Comparison of ENCODE assay signal across 12 cellular contexts in the genomic region with DNA sequence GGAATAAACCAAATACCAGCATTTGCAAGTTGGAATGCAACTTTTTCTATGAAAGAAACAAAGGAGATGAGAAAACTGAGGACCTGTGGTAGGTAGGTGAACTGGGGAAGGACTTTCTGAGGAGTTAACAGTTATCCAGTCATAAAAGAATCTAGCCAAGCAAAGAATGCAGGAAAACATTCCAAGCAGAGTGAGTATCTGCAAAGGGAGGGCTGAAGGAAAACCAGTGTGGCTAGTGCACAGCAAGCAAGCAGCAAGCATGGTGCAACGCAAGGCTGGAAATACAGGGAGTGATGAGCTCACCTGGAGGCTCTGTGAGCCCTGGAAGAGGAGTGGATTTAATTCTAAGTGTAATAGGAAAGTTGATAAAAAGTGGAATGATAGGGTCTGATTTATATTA. TPM values are rescaled to one million over a fixed set of nuclear protein-coding genes. Genes with fewer than 3 reads are reported as not detected.
DNase-seq lines count a peak whose midpoint lies in the region; ATAC-seq and TF ChIP-seq lines count a peak whose summit lies in the region.
"Had no signal": no experiment of that assay in that cellular context is flagged by ENCODE, and none has a peak within 500 bp of the region (broad histone marks: within the 10 kb centered on the region; RNA-seq: fewer than 3 reads in every experiment).

No MANE protein-coding gene starts in this region.

- no peak for TF ChIP-seq CTCF in Caco-2 (IDR thresholded peaks at IDR 0.05; ENCODE audit: insufficient read depth in 1 of 2, low read depth in 1 of 2, low read length in 1 of 2, severe bottlenecking in 1 of 2, unreplicated experiment in 1 of 2)
- TF ChIP-seq CTCF in endodermal cell (conservative IDR thresholded peaks at IDR 0.05) = no peak
- TF ChIP-seq CTCF in transverse colon (IDR thresholded peaks at IDR 0.05) = no peak

- in situ Hi-C loops in transverse colon (cut with MboI; ENCODE audit: low pct_ligation_motif_present in 1 of 4, low pct_unique_long_range_greater_than_20kb in 1 of 4, low sequenced_read_pairs in 3 of 4) = loop anchor here in 1 of 4 donors (25.0 kb wide), 1 partner anchor 462 kb away; no protein-coding TSS in a partner anchor

- no peaks in the 10 kb centered on the region for H3K36me3 ChIP-seq in Caco-2 (ENCODE audit: control insufficient read depth, insufficient read depth, low read length)
- H3K36me3 ChIP-seq in MG63 = no peaks in the 10 kb centered on the region; the same call in 1 of the 2 replicates
- H3K36me3 ChIP-seq in endodermal cell (ENCODE audit: control insufficient read depth, insufficient read depth, low read length) = no peaks in the 10 kb centered on the region
- H3K36me3 ChIP-seq in transverse colon = no peaks in the 10 kb centered on the region

- H3K4me3 Mint-ChIP-seq in Caco-2 (ENCODE audit: unreplicated experiment) = no peak overlapping the region
- H3K4me3 Mint-ChIP-seq in endodermal cell = no peak overlapping the region
- H3K4me3 Mint-ChIP-seq: activated naive CD8-positive, alpha-beta T cell treated with anti-CD3 and anti-CD28 coated beads, Interleukin-2, amount 50 U/mL, for 24 hours had no signal

- CTCF ChIA-PET in Caco-2 (lab: Charles Lee) = interaction anchor here (0.6 to 1.3 kb wide), 3 partner anchors 21 to 186 kb away, joined by 3 to 8 read pairs (median 4); no protein-coding TSS in a partner anchor

- BruUV-seq in Caco-2 (replicated peaks; lab: Mats Ljungman, UMichigan) = no TSS peak

- H3K4me1 ChIP-seq in Caco-2 (peaks cover 31% of the 10 kb centered on the region), endodermal cell (ENCODE audit: control insufficient read depth, insufficient read depth, low read length) (no peaks in the 10 kb centered on the region), transverse colon (no peaks in the 10 kb centered on the region)

- peaks cover 14% of the 10 kb centered on the region for H3K4me1 Mint-ChIP-seq in Caco-2 (ENCODE audit: low read depth, unreplicated experiment)
- no peaks in the 10 kb centered on the region for H3K4me1 Mint-ChIP-seq in endodermal cell

- H3K27me3 Mint-ChIP-seq in Caco-2 (ENCODE audit: insufficient read depth, unreplicated experiment) = no peaks in the 10 kb centered on the region
- no peaks in the 10 kb centered on the region for H3K27me3 Mint-ChIP-seq in endodermal cell (ENCODE audit: insufficient read depth)
- H3K27me3 Mint-ChIP-seq: activated naive CD8-positive, alpha-beta T cell treated with anti-CD3 and anti-CD28 coated beads, Interleukin-2, amount 50 U/mL, for 24 hours had no signal

- no peak for TF ChIP-seq POLR2A in transverse colon (IDR thresholded peaks at IDR 0.05)

- H3K9ac ChIP-seq in endodermal cell (ENCODE audit: extremely low read depth, low read length, poor library complexity, severe bottlenecking) = no peak overlapping the region

- H3K27ac Mint-ChIP-seq in Caco-2 (ENCODE audit: unreplicated experiment) (peak overlapping the region; percentile 84), endodermal cell (no peak overlapping the region)
- H3K27ac Mint-ChIP-seq: activated naive CD8-positive, alpha-beta T cell treated with anti-CD3 and anti-CD28 coated beads, Interleukin-2, amount 50 U/mL, for 24 hours had no signal

- H3K27me3 ChIP-seq in Caco-2 (replicated peaks; ENCODE audit: control insufficient read depth, insufficient read depth, low read length) = no peaks in the 10 kb centered on the region
- H3K27me3 ChIP-seq in MG63 = no peaks in the 10 kb centered on the region
- no peaks in the 10 kb centered on the region for H3K27me3 ChIP-seq in endodermal cell (ENCODE audit: control insufficient read depth, insufficient read depth, low read length, poor library complexity, severe bottlenecking)
- H3K27me3 ChIP-seq in transverse colon = no peaks in the 10 kb centered on the region

- H3K27ac ChIP-seq in endodermal cell (ENCODE audit: low read depth, low read length) (no peak overlapping the region), transverse colon (no peak overlapping the region)
- H3K27ac ChIP-seq: C4-2B had no signal

- no peaks in the 10 kb centered on the region for H3K9me3 ChIP-seq in Caco-2
- no peaks in the 10 kb centered on the region for H3K9me3 ChIP-seq in MG63
- no peaks in the 10 kb centered on the region for H3K9me3 ChIP-seq in endodermal cell (ENCODE audit: control insufficient read depth, low read length)
- no peaks in the 10 kb centered on the region for H3K9me3 ChIP-seq in transverse colon

- H3K9me3 Mint-ChIP-seq in Caco-2 (ENCODE audit: unreplicated experiment) = no peaks in the 10 kb centered on the region
- no peaks in the 10 kb centered on the region for H3K9me3 Mint-ChIP-seq in endodermal cell

- no peak for TF ChIP-seq EP300 in transverse colon (IDR thresholded peaks at IDR 0.05; ENCODE audit: low read depth)

- 70 to 98% methylated on average over 1 of the region's 1 CpG for WGBS in endodermal cell (ENCODE audit: insufficient coverage in 1 of 2, insufficient read length in 1 of 2), 2 experiments
- WGBS in transverse colon (ENCODE audit: low coverage in 1 of 2), 2 donors = 83 to 91% methylated on average over 1 of the region's 1 CpG

- no peak overlapping the region for H3K4me3 ChIP-seq in Caco-2 (ENCODE audit: low read depth, low read length)
- no peak overlapping the region for H3K4me3 ChIP-seq in MG63
- H3K4me3 ChIP-seq in endodermal cell (ENCODE audit: low read length) = no peak overlapping the region
- H3K4me3 ChIP-seq in transverse colon = no peak overlapping the region

- DNase-seq in Caco-2 = peak; percentile 80 to 81
- DNase-seq in MG63 = peak; percentile 34
- DNase-seq in endodermal cell = peak; percentile 58
- peak; percentile 7 for DNase-seq in left kidney (ENCODE audit: low read depth, low spot score)
- DNase-seq in NCI-H2029 (lab: John Stamatoyannopoulos, UW) = no peak
- DNase-seq in transverse colon = no peak
- DNase-seq in T-helper 1 cell = no peak
- DNase-seq: activated naive CD8-positive, alpha-beta T cell treated with anti-CD3 and anti-CD28 coated beads, Interleukin-2, amount 50 U/mL, for 24 hours; retina; T-helper 9 cell had no signal

- H3K36me3 Mint-ChIP-seq in Caco-2 (ENCODE audit: insufficient read depth, unreplicated experiment) (peaks cover 6% of the 10 kb centered on the region), endodermal cell (ENCODE audit: low read depth) (peaks cover 3% of the 10 kb centered on the region)

- intact Hi-C loops in Caco-2 (cut with micrococcal nuclease; ENCODE audit: unreplicated experiment) = loop anchor here (2.0 kb wide), 1 partner anchor 130 kb away; no protein-coding TSS in a partner anchor
- intact Hi-C loops in transverse colon (cut with DNase I; ENCODE audit: low total_unique reads) = no loop called here

- ATAC-seq in GM21737 (IDR thresholded peaks at IDR 0.05; ENCODE audit: unreplicated experiment) = no peak
- ATAC-seq: activated naive CD8-positive, alpha-beta T cell treated with anti-CD3 and anti-CD28 coated beads, Interleukin-2, amount 50 U/mL, for 24 hours had no signal

- POLR2A ChIA-PET in Caco-2 (lab: Charles Lee) = no interaction called here

RNA-seq across cellular contexts. Expression of gene RTKN2, which starts 44.0 kb away (rescaled TPM):
- 36.2 and 37.1 TPM in 2 replicates for total RNA-seq in Caco-2 (2022)
- 1.3 and 2.7 TPM in 2 replicates for total RNA-seq in MG63 (2014; rRNA removed; shearing (Covaris generic); ENCODE audit: low replicate concordance)
- 10 to 100 TPM; 11.5 to 19.1 TPM for total RNA-seq in endodermal cell
- polyA plus RNA-seq in endodermal cell (2013, experiment 1 of 2) = 21.3 TPM
- polyA plus RNA-seq in endodermal cell (2013, experiment 2 of 2) = 23.9 TPM
- total RNA-seq in transverse colon = 1 to 10 TPM in 1 of 4 donors, under 1 TPM in 2, not detected in 1; under 0.01 to 2.7 (median 0.68) TPM

Comparison
In these comparisons a context has a peak if more than half of its experiments do, and no peak if none do; other contexts are left out.
1. DNase-seq: peak in Caco-2 (2 of 2), MG63 (single experiment), endodermal cell (single experiment) and left kidney (single experiment); none in NCI-H2029 (single experiment), transverse colon (single experiment) and T-helper 1 cell (0 of 5).